ENCODE assay signal across 9 cellular contexts in the genomic region with DNA sequence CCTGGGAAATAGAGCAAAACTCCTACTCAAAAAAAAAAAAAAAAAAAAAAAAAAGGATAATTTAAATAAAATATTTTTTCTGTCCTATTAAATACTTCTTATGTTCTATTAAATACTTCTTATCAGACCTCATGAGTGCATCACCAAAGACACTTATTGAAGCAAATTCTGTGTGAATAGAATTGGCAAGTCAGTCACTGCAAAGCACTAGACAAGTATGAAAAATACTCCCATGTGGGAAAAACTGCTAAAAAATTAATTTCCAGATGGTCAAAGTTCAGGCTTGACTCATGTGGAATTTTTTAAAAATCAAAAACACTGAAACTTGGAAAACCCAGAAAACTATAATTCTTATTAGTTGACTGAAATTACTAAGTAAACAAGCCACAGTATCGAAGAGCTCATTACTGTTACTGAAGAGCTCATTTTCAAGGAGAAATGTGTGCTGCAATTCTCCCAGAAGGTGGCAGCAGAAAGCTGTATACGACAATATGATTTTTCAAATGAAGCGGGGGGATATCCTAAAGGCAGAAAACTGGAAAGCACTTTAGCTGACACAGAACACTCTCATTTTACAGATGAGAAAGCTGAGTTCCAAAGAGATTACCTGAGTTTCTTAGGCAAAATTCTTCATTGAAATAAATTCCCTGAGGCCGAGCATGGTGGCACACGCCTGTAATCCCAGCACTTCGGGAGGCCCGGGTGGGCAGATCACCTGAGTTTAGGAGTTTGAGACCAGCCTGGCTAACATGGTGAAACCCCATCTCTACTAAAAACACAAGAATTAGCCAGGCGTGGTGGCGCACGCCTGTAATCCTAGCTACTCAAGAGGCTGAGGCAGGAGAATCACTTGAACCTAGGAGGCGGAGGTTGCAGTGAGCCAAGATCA. TPM values are rescaled to one million over a fixed set of nuclear protein-coding genes. Genes with fewer than 3 reads are reported as not detected.
A peak's percentile ranks its signal among the peaks of the same experiment; 100 is the strongest.
DNase-seq lines count a peak whose midpoint lies in the region; ATAC-seq and TF ChIP-seq lines count a peak whose summit lies in the region.
"Had no signal": no experiment of that assay in that cellular context is flagged by ENCODE, and none has a peak within 500 bp of the region (broad histone marks: within the 10 kb centered on the region; RNA-seq: fewer than 3 reads in every experiment).

No MANE protein-coding gene starts in this region.

- TF ChIP-seq POLR2A in esophagus muscularis mucosa (IDR thresholded peaks at IDR 0.05; ENCODE audit: low read depth) = no peak

- CTCF ChIA-PET in CD8-positive, alpha-beta memory T cell (lab: Charles Lee) = interaction anchor here (0.6 to 4.9 kb wide), 51 partner anchors 9 to 298 kb away, joined by 3 to 128 read pairs (median 4); partner anchors contain the start of genes ARL5C, FBXO47, LASP1 and LASP1NB

- peak; percentile 57 to 72 for ATAC-seq in naive B cell (ENCODE audit: low read depth in 2 of 2)
- no peak for ATAC-seq in HG02759 (IDR thresholded peaks at IDR 0.05; ENCODE audit: unreplicated experiment)
- no peak for ATAC-seq in HG03280 (IDR thresholded peaks at IDR 0.05; ENCODE audit: unreplicated experiment)

- peaks cover 0 to 5% (median 0%) of the 10 kb centered on the region in 3 donors for H3K4me1 Mint-ChIP-seq in CD8-positive, alpha-beta memory T cell
- H3K4me1 Mint-ChIP-seq in naive B cell = peaks cover 0 to 5% (median 0%) of the 10 kb centered on the region in 3 donors

- no peaks in the 10 kb centered on the region for H3K4me1 ChIP-seq in CD8-positive, alpha-beta memory T cell (ENCODE audit: insufficient read depth, low read length)
- H3K4me1 ChIP-seq in esophagus muscularis mucosa = peaks cover 3 to 11% (median 4%) of the 10 kb centered on the region in 4 donors

- no peak overlapping the region for H3K4me3 Mint-ChIP-seq in CD8-positive, alpha-beta memory T cell
- H3K4me3 Mint-ChIP-seq in naive B cell = no peak overlapping the region

- intact Hi-C loops in esophagus muscularis mucosa (cut with DNase I) = loop anchor here (2.0 to 5.0 kb wide), 3 partner anchors 84 to 194 kb away; no protein-coding TSS in a partner anchor

- no peaks in the 10 kb centered on the region for H3K9me3 Mint-ChIP-seq in CD8-positive, alpha-beta memory T cell
- no peaks in the 10 kb centered on the region for H3K9me3 Mint-ChIP-seq in naive B cell

- DNase-seq in CD8-positive, alpha-beta memory T cell = peak in 4 of 5 donors; percentile 27 to 62 (median 58)
- DNase-seq in H7 (peak; percentile 62), NCI-H446 (lab: John Stamatoyannopoulos, UW) (peak; percentile 42 to 76), esophagus muscularis mucosa (ENCODE audit: extremely low spot score) (no peak), naive B cell (peak; percentile 54)
- peak; percentile 41 to 54 for DNase-seq in activated CD4-positive, alpha-beta T cell treated with anti-CD3 and anti-CD28 coated beads for 4 hours

- TF ChIP-seq EP300 in esophagus muscularis mucosa (IDR thresholded peaks at IDR 0.05) = no peak

- no peak overlapping the region for H3K4me3 ChIP-seq in CD8-positive, alpha-beta memory T cell (ENCODE audit: low read length)
- H3K4me3 ChIP-seq in H7 (ENCODE audit: insufficient read depth, low read depth, low read length) (no peak overlapping the region), esophagus muscularis mucosa (no peak overlapping the region)
- H3K4me3 ChIP-seq: SJSA1 had no signal

- no peaks in the 10 kb centered on the region for H3K27me3 ChIP-seq in CD8-positive, alpha-beta memory T cell (ENCODE audit: insufficient read depth, low read length, poor library complexity, severe bottlenecking)
- H3K27me3 ChIP-seq in H7 (ENCODE audit: control insufficient read depth, insufficient read depth, low read length) (no peaks in the 10 kb centered on the region), esophagus muscularis mucosa (no peaks in the 10 kb centered on the region)
- H3K27me3 ChIP-seq: SJSA1 had no signal

- no peaks in the 10 kb centered on the region for H3K9me3 ChIP-seq in CD8-positive, alpha-beta memory T cell (ENCODE audit: low read length)
- H3K9me3 ChIP-seq in esophagus muscularis mucosa = no peaks in the 10 kb centered on the region
- H3K9me3 ChIP-seq: SJSA1 had no signal

- no peak overlapping the region for H3K27ac ChIP-seq in CD8-positive, alpha-beta memory T cell (ENCODE audit: low read depth, low read length)
- H3K27ac ChIP-seq in esophagus muscularis mucosa (replicated peaks in 1 of 4) = peak overlapping the region in 1 of 4 donors; percentile 38
- H3K27ac ChIP-seq: SJSA1 had no signal

- TF ChIP-seq CTCF in esophagus muscularis mucosa (IDR thresholded peaks at IDR 0.05) = peak; percentile 77 to 85 (median 84)

- H3K27me3 Mint-ChIP-seq in CD8-positive, alpha-beta memory T cell = no peaks in the 10 kb centered on the region
- peaks cover 0 to 5% (median 4%) of the 10 kb centered on the region in 3 donors for H3K27me3 Mint-ChIP-seq in naive B cell

- H3K36me3 ChIP-seq in CD8-positive, alpha-beta memory T cell (ENCODE audit: insufficient read depth, low read length) = no peaks in the 10 kb centered on the region
- no peaks in the 10 kb centered on the region for H3K36me3 ChIP-seq in H7 (replicated peaks; ENCODE audit: control insufficient read depth, insufficient read depth, low read length)
- H3K36me3 ChIP-seq in esophagus muscularis mucosa = no peaks in the 10 kb centered on the region
- H3K36me3 ChIP-seq: SJSA1 had no signal

- no peak overlapping the region for H3K27ac Mint-ChIP-seq in CD8-positive, alpha-beta memory T cell
- H3K27ac Mint-ChIP-seq in naive B cell = no peak overlapping the region

- no peaks in the 10 kb centered on the region for H3K36me3 Mint-ChIP-seq in CD8-positive, alpha-beta memory T cell
- no peaks in the 10 kb centered on the region for H3K36me3 Mint-ChIP-seq in naive B cell

- POLR2A ChIA-PET in CD8-positive, alpha-beta memory T cell (lab: Charles Lee) = interaction anchor here (0.9 to 2.9 kb wide), 3 partner anchors 113 to 182 kb away, joined by 3 to 33 read pairs (median 5); partner anchors contain the start of genes LASP1 and PLXDC1

- 67% methylated on average over 11 of the region's 11 CpGs for WGBS in esophagus muscularis mucosa

RNA-seq across cellular contexts. Expression of gene FBXO47, which starts 15.9 kb away (rescaled TPM):
- not detected for total RNA-seq in CD8-positive, alpha-beta memory T cell
- polyA plus RNA-seq in CD8-positive, alpha-beta memory T cell = not detected
- not detected in 2 replicates for total RNA-seq in H7 (2014; rRNA removed; shearing (Covaris generic))
- under 1 TPM in 1 of 4 donors, not detected in 3; 0.26 TPM for total RNA-seq in esophagus muscularis mucosa
- polyA plus RNA-seq in naive B cell (ENCODE audit: low read depth in 6 of 6) = not detected
- total RNA-seq: SJSA1 had no signal

Comparison
In these comparisons a context has a peak if more than half of its experiments do, and no peak if none do; other contexts are left out.
1. ATAC-seq: peak in naive B cell (2 of 2); none in HG02759 (single experiment) and HG03280 (single experiment).